8 cellular contexts compared by ENCODE assay signal in genomic region chr3:108589081-108589997, GRCh38. TPM values are rescaled to one million over a fixed set of nuclear protein-coding genes. Genes with fewer than 3 reads are reported as not detected.
DNase-seq lines count a peak whose midpoint lies in the region; ATAC-seq and TF ChIP-seq lines count a peak whose summit lies in the region.

Gene CIP2A, minus strand, starts transcription at chr3:108589438. Its CDS starts 63 bp downstream, at chr3:108589375.
Gene DZIP3, plus strand, starts transcription at chr3:108589722. Its CDS starts 15,685 bp downstream, at chr3:108605407.

- TSS peak; percentile 92 for BruUV-seq in IMR-90 (replicated peaks; lab: Mats Ljungman, UMichigan)
- BruUV-seq in OCI-LY7 (replicated peaks; lab: Mats Ljungman, UMichigan) = TSS peak; percentile 66

- no peaks in the 10 kb centered on the region for H3K9me2 ChIP-seq in OCI-LY7 (ENCODE audit: insufficient read depth, low read length)

- peak; percentile 75 for DNase-seq in DMS114 treated with DMSO at 0.1 percent for 48 hours (lab: John Stamatoyannopoulos, UW; ENCODE audit: unreplicated experiment)
- DNase-seq in IMR-90 = peak; percentile 94
- DNase-seq in OCI-LY7 (ENCODE audit: low spot score) = peak; percentile 97
- peak; percentile 80 for DNase-seq in activated T-cell treated with anti-CD3 and anti-CD28 coated beads for 24 hours (ENCODE audit: low read depth)
- peak; percentile 53 for DNase-seq in epidermal melanocyte (ENCODE audit: insufficient read length, low spot score)
- peak; percentile 85 for DNase-seq in midbrain (lab: John Stamatoyannopoulos, UW)
- peak; percentile 87 to 88 for DNase-seq in stimulated activated CD8-positive, alpha-beta memory T cell treated with anti-CD3 and anti-CD28 coated beads, Interleukin-15, amount 100 ng/mL, for 48 hours (ENCODE audit: low read depth in 2 of 2)

- H3K9me3 ChIP-seq in IMR-90 (ENCODE audit: control insufficient read depth, insufficient read depth, low read length) = no peaks in the 10 kb centered on the region
- no peaks in the 10 kb centered on the region for H3K9me3 ChIP-seq in OCI-LY7 (ENCODE audit: low read length)

- TF ChIP-seq RAD21 in IMR-90 (IDR thresholded peaks at IDR 0.05; ENCODE audit: low read length) = no peak

- H3K9me1 ChIP-seq in IMR-90 (ENCODE audit: insufficient read depth, low read length) = no peaks in the 10 kb centered on the region

- peak within 1 kb of the TSS; percentile 97 for H3K14ac ChIP-seq in IMR-90 (replicated peaks; ENCODE audit: low read depth, low read length)

- dilution Hi-C loops in IMR-90 (cut with HindIII; ENCODE audit: low sequenced_read_pairs, unreplicated experiment) = no loop called here

- H2AFZ ChIP-seq in IMR-90 (replicated peaks; ENCODE audit: low read length, poor library complexity) (peak within 1 kb of the TSS; percentile 98), OCI-LY7 (ENCODE audit: low read length) (peak within 1 kb of the TSS; percentile 84)

- H4K91ac ChIP-seq in IMR-90 (ENCODE audit: insufficient read depth, low read depth, low read length) = peak within 1 kb of the TSS; percentile 97

- peaks cover 75% of the 10 kb centered on the region for H3K79me2 ChIP-seq in OCI-LY7 (ENCODE audit: insufficient read depth, low read depth, low read length)

- H4K8ac ChIP-seq in IMR-90 (ENCODE audit: low read depth in 2 of 2, low read length in 2 of 2) = peak within 1 kb of the TSS; percentile 89 to 96

- H3K4me2 ChIP-seq in IMR-90 (ENCODE audit: low read depth, low read length) (peak within 1 kb of the TSS; percentile 85), OCI-LY7 (ENCODE audit: low read length) (peak within 1 kb of the TSS; percentile 97)

- H3K79me1 ChIP-seq in IMR-90 (ENCODE audit: low read depth in 1 of 2, low read length in 2 of 2) = peaks cover 2 to 31% of the 10 kb centered on the region in 2 experiments; a peak in 3 of 4 replicates

- H2AK5ac ChIP-seq in IMR-90 (ENCODE audit: low read depth, low read length) = peak within 1 kb of the TSS; percentile 23; the same call in 1 of the 2 replicates

- H3K9ac ChIP-seq in IMR-90 (ENCODE audit: low read depth, low read length) = peak within 1 kb of the TSS; percentile 97

- H3K4me1 ChIP-seq in IMR-90 (ENCODE audit: control insufficient read depth, insufficient read depth, low read length) (no peaks in the 10 kb centered on the region), OCI-LY7 (ENCODE audit: insufficient read depth, low read length, poor library complexity, severe bottlenecking) (peaks cover 40% of the 10 kb centered on the region)

- H3K27ac ChIP-seq in IMR-90 (ENCODE audit: insufficient read depth, low read length) = peak within 1 kb of the TSS; percentile 92
- peak within 1 kb of the TSS; percentile 87 for H3K27ac ChIP-seq in OCI-LY7 (ENCODE audit: low read depth, low read length, poor library complexity, severe bottlenecking)

- ATAC-seq in GM21529 (IDR thresholded peaks at IDR 0.05; ENCODE audit: unreplicated experiment) (peak; percentile 92), IMR-90 (ENCODE audit: low read depth) (peak; percentile 97)

- peak within 1 kb of the TSS; percentile 60 for H2AK9ac ChIP-seq in IMR-90 (replicated peaks; ENCODE audit: low read depth, low read length, poor library complexity)

- H3K36me3 ChIP-seq in IMR-90 (ENCODE audit: control insufficient read depth, insufficient read depth, low read length) = no peaks in the 10 kb centered on the region
- H3K36me3 ChIP-seq in OCI-LY7 (ENCODE audit: insufficient read depth, low read length) = peaks cover 34% of the 10 kb centered on the region

- peak within 1 kb of the TSS; percentile 82 for H2BK120ac ChIP-seq in IMR-90 (ENCODE audit: low read depth, low read length)

- H4K20me1 ChIP-seq in IMR-90 (ENCODE audit: insufficient read depth, low read length) (no peaks in the 10 kb centered on the region), OCI-LY7 (ENCODE audit: insufficient read depth, low read length) (peaks cover 32% of the 10 kb centered on the region)

- H3K4me3 ChIP-seq in IMR-90 (ENCODE audit: insufficient read depth, low read depth, low read length) (peak within 1 kb of the TSS; percentile 70), OCI-LY7 (ENCODE audit: low read depth, low read length, poor library complexity, severe bottlenecking) (peak within 1 kb of the TSS; percentile 93)

- in situ Hi-C loops in IMR-90 (cut with MboI; ENCODE audit: low sequenced_read_pairs) = no loop called here

- CTCF ChIA-PET in IMR-90 (lab: Yijun Ruan, JAX) = interaction anchor here (0.9 to 1.1 kb wide), 2 partner anchors 12 to 13 kb away, joined by 3 read pairs; no protein-coding TSS in a partner anchor
- CTCF ChIA-PET in OCI-LY7 (lab: Charles Lee; ENCODE audit: unreplicated experiment) = no interaction called here

- intact Hi-C loops in IMR-90 (cut with micrococcal nuclease) = no loop called here
- intact Hi-C loops in OCI-LY7 (cut with micrococcal nuclease; ENCODE audit: unreplicated experiment) = loop anchor here (2.0 to 10.0 kb wide), 4 partner anchors 37 to 1155 kb away; partner anchors contain the start of gene IFT57

- peak; percentile 95 for TF ChIP-seq POLR2A in IMR-90 (IDR thresholded peaks at IDR 0.05; ENCODE audit: low read depth, low read length)

- H2BK15ac ChIP-seq in IMR-90 (ENCODE audit: low read depth, low read length) = peak within 1 kb of the TSS; percentile 6; the same call in 1 of the 3 replicates

- peak within 1 kb of the TSS; percentile 92 for H3K56ac ChIP-seq in IMR-90 (ENCODE audit: extremely low read depth, insufficient read depth, low read length)

- H2BK20ac ChIP-seq in IMR-90 (ENCODE audit: low read depth, low read length) = no peak within 1 kb of the TSS

- 0% methylated on average over 6 of the region's 59 CpGs; no CpG with 5 or more reads in 1 of the 2 experiments for WGBS in IMR-90 (ENCODE audit: extremely low coverage in 2 of 2, insufficient read length in 1 of 2), 2 experiments

- H2BK5ac ChIP-seq in IMR-90 (ENCODE audit: low read depth, low read length, poor library complexity, severe bottlenecking) = peak within 1 kb of the TSS; percentile 96

- H4K5ac ChIP-seq in IMR-90 (ENCODE audit: low read depth, low read length) = peak within 1 kb of the TSS; percentile 95

- H3K4ac ChIP-seq in IMR-90 (ENCODE audit: low read depth, low read length) = peak within 1 kb of the TSS; percentile 98

- H3K18ac ChIP-seq in IMR-90 (ENCODE audit: low read depth, low read length) = peak within 1 kb of the TSS; percentile 95

- POLR2A ChIA-PET in IMR-90 (lab: Charles Lee; ENCODE audit: unreplicated experiment) = interaction anchor here (0.6 kb wide), 1 partner anchor 24 kb away, joined by 3 read pairs; no protein-coding TSS in a partner anchor
- POLR2A ChIA-PET in OCI-LY7 (lab: Charles Lee) = interaction anchor here (0.6 to 3.7 kb wide), 19 partner anchors 9 to 919 kb away, joined by 3 to 34 read pairs (median 4); no protein-coding TSS in a partner anchor

- TF ChIP-seq CTCF in IMR-90 (conservative IDR thresholded peaks at IDR 0.05; ENCODE audit: low read depth, low read length) = no peak
- no peak for TF ChIP-seq CTCF in OCI-LY7 (conservative IDR thresholded peaks at IDR 0.05; ENCODE audit: low read length)

- no peaks in the 10 kb centered on the region for H3K27me3 ChIP-seq in IMR-90 (ENCODE audit: control insufficient read depth, insufficient read depth, low read length)

- H3K23ac ChIP-seq in IMR-90 (ENCODE audit: low read depth, low read length) = peak within 1 kb of the TSS; percentile 95

TF ChIP-seq in IMR-90, 13 proteins besides CTCF, POLR2A, EP300 and RAD21:
- TF ChIP-seq RFX5 (IDR thresholded peaks at IDR 0.05; ENCODE audit: low read depth, low read length) = no peak
- 0 out of 2 replicates have a peak, but pooled peaks have one; percentile 4 for TF ChIP-seq FOS (IDR thresholded peaks at IDR 0.05; ENCODE audit: low read depth, low read length)
- TF ChIP-seq USF2 (IDR thresholded peaks at IDR 0.05; ENCODE audit: low read depth, low read length) = peak; percentile 5; the same call in 1 of the 2 replicates
- TF ChIP-seq ELK1 (IDR thresholded peaks at IDR 0.05; ENCODE audit: borderline replicate concordance, low read depth, low read length) = no peak
- TF ChIP-seq CEBPB (IDR thresholded peaks at IDR 0.05; ENCODE audit: low read depth, low read length) = no peak
- peak; percentile 99 for TF ChIP-seq MXI1 (IDR thresholded peaks at IDR 0.05; ENCODE audit: borderline replicate concordance, low read depth, low read length)
- TF ChIP-seq CHD1 (IDR thresholded peaks at IDR 0.05; ENCODE audit: low read depth, low read length) = no peak
- TF ChIP-seq MAZ (IDR thresholded peaks at IDR 0.05; ENCODE audit: borderline replicate concordance, low read depth, low read length) = peak; percentile 85

RNA-seq across cellular contexts. Expression of gene CIP2A, which starts in this region (rescaled TPM):
- 27.8 and 31.7 TPM in 2 replicates for total RNA-seq in IMR-90 (2012; rRNA removed)
- 8.5 and 11.9 TPM in 2 replicates for polyA plus RNA-seq in IMR-90 (2012; rRNA removed)
- 1.7 and 3.1 TPM in 2 replicates for polyA plus RNA-seq in IMR-90 (2012; cell fraction: cytosol; rRNA removed)
- polyA plus RNA-seq in IMR-90 (2012; cell fraction: nucleus; rRNA removed; ENCODE audit: low replicate concordance) = 1.7 and 4.7 TPM in 2 replicates
- 71.9 and 74.1 TPM in 2 replicates for total RNA-seq in OCI-LY7 (2014; rRNA removed; shearing (Covaris generic))
- 71.6 and 77.2 TPM in 2 replicates for total RNA-seq in OCI-LY7 (2022)

RNA-seq across cellular contexts. Expression of gene DZIP3, which starts in this region (rescaled TPM):
- 9.9 and 11.7 TPM in 2 replicates for total RNA-seq in IMR-90 (2012; rRNA removed)
- 5.9 and 7.0 TPM in 2 replicates for polyA plus RNA-seq in IMR-90 (2012; rRNA removed)
- polyA plus RNA-seq in IMR-90 (2012; cell fraction: cytosol; rRNA removed) = 0.98 and 1.1 TPM in 2 replicates
- 4.2 and 23.8 TPM in 2 replicates for polyA plus RNA-seq in IMR-90 (2012; cell fraction: nucleus; rRNA removed; ENCODE audit: low replicate concordance)
- 14.5 and 16.6 TPM in 2 replicates for total RNA-seq in OCI-LY7 (2014; rRNA removed; shearing (Covaris generic))
- 30.9 and 31.8 TPM in 2 replicates for total RNA-seq in OCI-LY7 (2022)

Comparison
In these comparisons a context has a peak if more than half of its experiments do, and no peak if none do; other contexts are left out.
1. Peak in every context shown above with its lines: DNase-seq, ATAC-seq, H3K4me3 ChIP-seq and H3K27ac ChIP-seq.